2 cellular contexts compared by ENCODE assay signal in genomic region chr1:1169429-1170214, GRCh38.
TF ChIP-seq lines count a peak whose summit lies in the region.

No MANE protein-coding gene starts in this region.

TF ChIP-seq in HEK293, 187 proteins besides CTCF, POLR2A, EP300 and RAD21:
- no peak for TF ChIP-seq ZNF175 (tag by site-specific recombination; IDR thresholded peaks at IDR 0.05)
- TF ChIP-seq GLIS2 (tag by site-specific recombination; IDR thresholded peaks at IDR 0.05) = peak; percentile 41; the same call in 1 of the 2 replicates
- no peak for TF ChIP-seq ZNF610 (tag by site-specific recombination; IDR thresholded peaks at IDR 0.05; ENCODE audit: borderline replicate concordance)
- TF ChIP-seq ZNF830 (tag by site-specific recombination; IDR thresholded peaks at IDR 0.05; ENCODE audit: low read depth) = no peak
- TF ChIP-seq ZNF555 (tag by site-specific recombination; conservative IDR thresholded peaks at IDR 0.05) = no peak
- TF ChIP-seq KLF1 (tag by site-specific recombination; IDR thresholded peaks at IDR 0.05) = 0 out of 2 replicates have a peak, but pooled peaks have one; percentile 7
- TF ChIP-seq YY2 (tag by site-specific recombination; IDR thresholded peaks at IDR 0.05) = no peak
- TF ChIP-seq ZXDB (tag by site-specific recombination; IDR thresholded peaks at IDR 0.05) = no peak
- TF ChIP-seq ZIC2 (tag by site-specific recombination; IDR thresholded peaks at IDR 0.05) = peak; percentile 57
- TF ChIP-seq, protein P1, sequence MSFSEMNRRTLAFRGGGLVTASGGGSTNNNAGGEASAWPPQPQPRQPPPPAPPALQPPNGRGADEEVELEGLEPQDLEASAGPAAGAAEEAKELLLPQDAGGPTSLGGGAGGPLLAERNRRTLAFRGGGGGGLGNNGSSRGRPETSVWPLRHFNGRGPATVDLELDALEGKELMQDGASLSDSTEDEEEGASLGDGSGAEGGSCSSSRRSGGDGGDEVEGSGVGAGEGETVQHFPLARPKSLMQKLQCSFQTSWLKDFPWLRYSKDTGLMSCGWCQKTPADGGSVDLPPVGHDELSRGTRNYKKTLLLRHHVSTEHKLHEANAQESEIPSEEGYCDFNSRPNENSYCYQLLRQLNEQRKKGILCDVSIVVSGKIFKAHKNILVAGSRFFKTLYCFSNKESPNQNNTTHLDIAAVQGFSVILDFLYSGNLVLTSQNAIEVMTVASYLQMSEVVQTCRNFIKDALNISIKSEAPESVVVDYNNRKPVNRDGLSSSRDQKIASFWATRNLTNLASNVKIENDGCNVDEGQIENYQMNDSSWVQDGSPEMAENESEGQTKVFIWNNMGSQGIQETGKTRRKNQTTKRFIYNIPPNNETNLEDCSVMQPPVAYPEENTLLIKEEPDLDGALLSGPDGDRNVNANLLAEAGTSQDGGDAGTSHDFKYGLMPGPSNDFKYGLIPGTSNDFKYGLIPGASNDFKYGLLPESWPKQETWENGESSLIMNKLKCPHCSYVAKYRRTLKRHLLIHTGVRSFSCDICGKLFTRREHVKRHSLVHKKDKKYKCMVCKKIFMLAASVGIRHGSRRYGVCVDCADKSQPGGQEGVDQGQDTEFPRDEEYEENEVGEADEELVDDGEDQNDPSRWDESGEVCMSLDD (tag by site-specific recombination; IDR thresholded peaks at IDR 0.05) = 0 out of 2 replicates have a peak, but pooled peaks have one; percentile 34
- no peak for TF ChIP-seq KLF9 (tag by site-specific recombination; IDR thresholded peaks at IDR 0.05; ENCODE audit: low read depth)

TF ChIP-seq in HepG2, 621 proteins besides CTCF, POLR2A, EP300 and RAD21:
- peak; percentile 82 for TF ChIP-seq AGO2 (optimal IDR thresholded peaks at IDR 0.05; ENCODE audit: low read depth, low read length)
- no peak for TF ChIP-seq ZSCAN30 (CRISPR knock-in tag; IDR thresholded peaks at IDR 0.05)
- TF ChIP-seq ZNF207 (IDR thresholded peaks at IDR 0.05; ENCODE audit: borderline replicate concordance) = no peak
- TF ChIP-seq AGO1 (IDR thresholded peaks at IDR 0.05; ENCODE audit: low read depth, low read length, poor library complexity, severe bottlenecking) = peak; percentile 58
- no peak for TF ChIP-seq ZNF614 (CRISPR knock-in tag; IDR thresholded peaks at IDR 0.05; ENCODE audit: borderline replicate concordance)
- TF ChIP-seq RBFOX2 (IDR thresholded peaks at IDR 0.05; ENCODE audit: low read depth, low read length) = peak; percentile 39; the same call in 1 of the 2 replicates
- TF ChIP-seq ZNF446 (CRISPR knock-in tag; IDR thresholded peaks at IDR 0.05) = no peak
- peak; percentile 84; the same call in 1 of the 2 replicates for TF ChIP-seq AKAP8 (CRISPR knock-in tag; IDR thresholded peaks at IDR 0.05)
- TF ChIP-seq ZNF264 (CRISPR knock-in tag; IDR thresholded peaks at IDR 0.05) = no peak
